ENCODE assay signal across 32 cellular contexts in the genomic region with DNA sequence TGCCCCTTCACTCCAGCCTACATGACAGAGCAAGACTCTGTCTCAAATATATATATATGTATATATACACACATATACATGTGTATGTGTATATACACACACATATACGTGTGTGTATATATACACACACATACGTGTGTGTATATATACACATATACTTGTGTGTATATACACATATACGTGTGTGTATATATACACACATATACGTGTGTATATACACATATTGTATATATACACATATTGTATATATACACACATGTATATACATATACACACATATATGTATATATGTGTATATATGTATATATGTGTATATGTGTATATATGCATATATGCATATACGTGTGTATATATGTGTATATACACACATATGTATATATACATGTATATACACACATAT.
"Had no signal": no experiment of that assay in that cellular context is flagged by ENCODE, and none has a peak within 500 bp of the region (broad histone marks: within the 10 kb centered on the region; RNA-seq: fewer than 3 reads in every experiment).

No MANE protein-coding gene starts in this region.

- H3K9me3 ChIP-seq: adrenal gland, ascending aorta, body of pancreas, breast epithelium had no signal

- DNase-seq: activated effector memory CD4-positive, alpha-beta T cell treated with anti-CD3 and anti-CD28 coated beads, Interleukin-2, amount 50 U/mL, for 16 hours; activated effector memory CD4-positive, alpha-beta T cell treated with Interleukin-2 at 50 U/mL for 16 hours; activated gamma-delta T cell; activated gamma-delta T cell treated with Interleukin-2 at 50 U/mL for 16 hours; activated naive CD4-positive, alpha-beta T cell; activated naive CD4-positive, alpha-beta T cell treated with anti-CD3 and anti-CD28 coated beads for 36 hours; activated naive CD4-positive, alpha-beta T cell treated with anti-CD3 and anti-CD28 coated beads, Interleukin-2, amount 10 ng/mL, durations not matched to agents 7 days and 5 days; activated naive CD4-positive, alpha-beta T cell treated with anti-CD3 and anti-CD28 coated beads, Interleukin-2, amount 50 U/mL, for 16 hours; activated naive CD4-positive, alpha-beta T cell treated with Interleukin-2 at 50 U/mL for 16 hours; activated naive CD8-positive, alpha-beta T cell treated with anti-CD3 and anti-CD28 coated beads for 36 hours; activated naive CD8-positive, alpha-beta T cell treated with anti-CD3 and anti-CD28 coated beads, Interleukin-2, amount 10 ng/mL, durations not matched to agents 7 days and 5 days; activated naive CD8-positive, alpha-beta T cell treated with anti-CD3 and anti-CD28 coated beads, Interleukin-2, amount 50 U/mL, for 24 hours; activated T-cell treated with anti-CD3 and anti-CD28 coated beads, Interleukin-2, amount 50 U/mL, for 4 hours; activated T-cell treated with anti-CD3 and anti-CD28 coated beads, Interleukin-2, amount 50 U/mL, for 48 hours; activated T-cell treated with anti-CD3 and anti-CD28 coated beads, Interleukin-2, amount 50 U/mL, for 72 hours; adrenal gland; amniotic stem cell; amygdala; anterior cingulate cortex; aorta; body of pancreas; caudate nucleus; central memory CD4-positive, alpha-beta T cell; cerebellar nuclear complex had no signal

- H3K4me3 ChIP-seq: adrenal gland, ascending aorta, body of pancreas, breast epithelium, cardiac muscle cell had no signal

- H3K27ac ChIP-seq: adrenal gland, ascending aorta, body of pancreas, breast epithelium, cardiac muscle cell had no signal

- H3K4me1 ChIP-seq: adrenal gland, ascending aorta, body of pancreas, breast epithelium had no signal

- FAIRE-seq: astrocyte, bronchial epithelial cell had no signal

- ATAC-seq: activated naive CD4-positive, alpha-beta T cell treated with anti-CD3 and anti-CD28 coated beads, Interleukin-2, amount 50 U/mL, for 72 hours; activated naive CD8-positive, alpha-beta T cell treated with anti-CD3 and anti-CD28 coated beads, Interleukin-2, amount 50 U/mL, for 24 hours; activated T-cell treated with anti-CD3 and anti-CD28 coated beads, Interleukin-2, amount 50 U/mL, for 4 hours; activated T-cell treated with anti-CD3 and anti-CD28 coated beads, Interleukin-2, amount 50 U/mL, for 72 hours; activated T-helper 17 cell treated with anti-CD3 and anti-CD28 coated beads, Interleukin-2, amount 50 U/mL, for 72 hours; body of pancreas had no signal

- H3K36me3 ChIP-seq: adrenal gland, ascending aorta, brain microvascular endothelial cell, breast epithelium, cardiac muscle cell had no signal

- H3K27me3 ChIP-seq: adrenal gland, ascending aorta, body of pancreas, brain microvascular endothelial cell, breast epithelium, cardiac muscle cell had no signal
